6 cellular contexts compared by ENCODE assay signal in genomic region chr5:65663804-65664521, GRCh38. TPM values are rescaled to one million over a fixed set of nuclear protein-coding genes. Genes with fewer than 3 reads are reported as not detected.
DNase-seq lines count a peak whose midpoint lies in the region; ATAC-seq and TF ChIP-seq lines count a peak whose summit lies in the region.

No MANE protein-coding gene starts in this region.

- peaks cover 18% of the 10 kb centered on the region for H3K36me3 Mint-ChIP-seq in central memory CD8-positive, alpha-beta T cell (ENCODE audit: insufficient read depth)
- H3K36me3 Mint-ChIP-seq in progenitor cell of endocrine pancreas (ENCODE audit: insufficient read depth), result peaks cover 8% of the 10 kb centered on the region

- peak; percentile 53 for TF ChIP-seq CTCF in progenitor cell of endocrine pancreas (IDR thresholded peaks at IDR 0.05; ENCODE audit: unreplicated experiment)

- peak overlapping the region; percentile 69 for H3K27ac Mint-ChIP-seq in central memory CD8-positive, alpha-beta T cell (ENCODE audit: low read depth)
- peak overlapping the region; percentile 23 for H3K27ac Mint-ChIP-seq in progenitor cell of endocrine pancreas

- no peak overlapping the region for H3K4me3 Mint-ChIP-seq in central memory CD8-positive, alpha-beta T cell
- no peak overlapping the region for H3K4me3 Mint-ChIP-seq in progenitor cell of endocrine pancreas (ENCODE audit: low read depth)

- H3K4me1 Mint-ChIP-seq in central memory CD8-positive, alpha-beta T cell, result peaks cover 9% of the 10 kb centered on the region
- H3K4me1 Mint-ChIP-seq in progenitor cell of endocrine pancreas (ENCODE audit: low read depth), result no peaks in the 10 kb centered on the region

- H3K27me3 Mint-ChIP-seq in central memory CD8-positive, alpha-beta T cell, result no peaks in the 10 kb centered on the region
- no peaks in the 10 kb centered on the region for H3K27me3 Mint-ChIP-seq in progenitor cell of endocrine pancreas

- H3K9me3 Mint-ChIP-seq in central memory CD8-positive, alpha-beta T cell, result no peaks in the 10 kb centered on the region
- no peaks in the 10 kb centered on the region for H3K9me3 Mint-ChIP-seq in progenitor cell of endocrine pancreas (ENCODE audit: low read depth)

- DNase-seq in DMS53 (lab: John Stamatoyannopoulos, UW) (peak; percentile 29), DMS53 treated with DMSO at 0.1 percent for 48 hours (lab: John Stamatoyannopoulos, UW; ENCODE audit: unreplicated experiment) (no peak), progenitor cell of endocrine pancreas (ENCODE audit: low spot score, unreplicated experiment) (no peak), AML-193 (lab: John Stamatoyannopoulos, UW) (no peak)
- DNase-seq in central memory CD8-positive, alpha-beta T cell (ENCODE audit: low spot score in 2 of 2), result no peak

- ATAC-seq in central memory CD8-positive, alpha-beta T cell (replicated peaks; ENCODE audit: extremely low read depth, poor library complexity, severe bottlenecking), result no peak
- ATAC-seq in GM18511 (IDR thresholded peaks at IDR 0.05; ENCODE audit: unreplicated experiment), result no peak

RNA-seq across cellular contexts. Expression of gene SHLD3, which starts 39.1 kb away (rescaled TPM):
- total RNA-seq in progenitor cell of endocrine pancreas, result 4.0 and 4.2 TPM in 2 replicates

RNA-seq across cellular contexts. Expression of gene TRAPPC13, which starts 39.1 kb away (rescaled TPM):
- 20.8 and 22.8 TPM in 2 replicates for total RNA-seq in progenitor cell of endocrine pancreas

RNA-seq across cellular contexts. Expression of gene TRIM23, which starts 39.8 kb away (rescaled TPM):
- total RNA-seq in progenitor cell of endocrine pancreas, result 14.9 and 17.1 TPM in 2 replicates

RNA-seq across cellular contexts. Expression of gene SGTB, which starts 57.9 kb away (rescaled TPM):
- total RNA-seq in progenitor cell of endocrine pancreas, result 7.8 and 10.7 TPM in 2 replicates

RNA-seq across cellular contexts. Expression of gene NLN, which starts 58.0 kb away (rescaled TPM):
- total RNA-seq in progenitor cell of endocrine pancreas, result 65.1 and 69.4 TPM in 2 replicates
